In the genomic region with DNA sequence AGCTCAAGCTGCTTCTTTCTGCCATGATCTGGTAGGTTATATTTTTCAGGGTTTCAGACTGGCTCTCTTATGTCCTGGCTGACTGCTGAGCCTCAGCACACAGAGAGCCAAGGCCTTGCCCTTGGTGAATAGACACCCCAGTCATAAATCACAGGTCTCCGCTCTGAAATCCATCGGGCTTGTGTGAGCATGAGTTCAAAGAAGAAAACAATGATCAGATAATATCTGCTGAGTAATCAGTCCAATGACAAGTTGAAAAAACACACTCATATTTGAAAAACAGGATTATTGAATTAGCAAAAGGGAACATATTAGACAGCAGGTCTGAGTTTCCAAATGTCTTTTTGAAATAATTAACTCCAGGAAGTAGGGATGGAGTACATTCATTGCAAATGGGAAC, we compare ENCODE assay signal across 1 cellular context.
A peak's percentile ranks its signal among the peaks of the same experiment; 100 is the strongest.
TF ChIP-seq lines count a peak whose summit lies in the region.

No MANE protein-coding gene starts in this region.

TF ChIP-seq in SK-N-SH treated with all-trans-retinoic acid at 6 μM for 48 hours, 23 proteins besides CTCF, POLR2A, EP300 and RAD21 (continued from another document):
- TF ChIP-seq CREB5 (CRISPR knock-in tag; IDR thresholded peaks at IDR 0.05; ENCODE audit: low read depth) (no peak), ZFP3 (CRISPR knock-in tag; IDR thresholded peaks at IDR 0.05) (no peak), ZNF565 (CRISPR knock-in tag; conservative IDR thresholded peaks at IDR 0.05; ENCODE audit: low read depth) (no peak), PPARA (CRISPR knock-in tag; IDR thresholded peaks at IDR 0.05; ENCODE audit: borderline replicate concordance) (no peak), TOX (CRISPR knock-in tag; IDR thresholded peaks at IDR 0.05; ENCODE audit: borderline replicate concordance) (no peak), POU6F1 (CRISPR knock-in tag; IDR thresholded peaks at IDR 0.05; ENCODE audit: borderline replicate concordance, low read depth) (no peak), ZFP30 (CRISPR knock-in tag; IDR thresholded peaks at IDR 0.05) (no peak), SNAI2 (CRISPR knock-in tag; IDR thresholded peaks at IDR 0.05) (0 out of 2 replicates have a peak, but pooled peaks have one; percentile 6), ISL1 (CRISPR knock-in tag; IDR thresholded peaks at IDR 0.05) (peak; percentile 90), OSR1 (CRISPR knock-in tag; IDR thresholded peaks at IDR 0.05) (no peak), CSRNP3 (CRISPR knock-in tag; IDR thresholded peaks at IDR 0.05) (peak; percentile 71; the same call in 1 of the 2 replicates), CSDC2 (CRISPR knock-in tag; IDR thresholded peaks at IDR 0.05) (peak; percentile 36; the same call in 1 of the 2 replicates), RARB (CRISPR knock-in tag; IDR thresholded peaks at IDR 0.05) (no peak), ESRRG (CRISPR knock-in tag; IDR thresholded peaks at IDR 0.05) (no peak), BACH2 (CRISPR knock-in tag; IDR thresholded peaks at IDR 0.05; ENCODE audit: borderline replicate concordance) (peak; percentile 98; the same call in 1 of the 2 replicates), ZC3H10 (CRISPR knock-in tag; IDR thresholded peaks at IDR 0.05) (no peak), ARNTL (CRISPR knock-in tag; IDR thresholded peaks at IDR 0.05; ENCODE audit: borderline replicate concordance, low read depth) (no peak), TCF4 (CRISPR knock-in tag; IDR thresholded peaks at IDR 0.05; ENCODE audit: borderline replicate concordance) (peak; percentile 92), TSHZ2 (CRISPR knock-in tag; IDR thresholded peaks at IDR 0.05) (peak; percentile 92; the same call in 1 of the 2 replicates), ZNF70 (CRISPR knock-in tag; IDR thresholded peaks at IDR 0.05) (no peak)
- TF ChIP-seq, protein P1, sequence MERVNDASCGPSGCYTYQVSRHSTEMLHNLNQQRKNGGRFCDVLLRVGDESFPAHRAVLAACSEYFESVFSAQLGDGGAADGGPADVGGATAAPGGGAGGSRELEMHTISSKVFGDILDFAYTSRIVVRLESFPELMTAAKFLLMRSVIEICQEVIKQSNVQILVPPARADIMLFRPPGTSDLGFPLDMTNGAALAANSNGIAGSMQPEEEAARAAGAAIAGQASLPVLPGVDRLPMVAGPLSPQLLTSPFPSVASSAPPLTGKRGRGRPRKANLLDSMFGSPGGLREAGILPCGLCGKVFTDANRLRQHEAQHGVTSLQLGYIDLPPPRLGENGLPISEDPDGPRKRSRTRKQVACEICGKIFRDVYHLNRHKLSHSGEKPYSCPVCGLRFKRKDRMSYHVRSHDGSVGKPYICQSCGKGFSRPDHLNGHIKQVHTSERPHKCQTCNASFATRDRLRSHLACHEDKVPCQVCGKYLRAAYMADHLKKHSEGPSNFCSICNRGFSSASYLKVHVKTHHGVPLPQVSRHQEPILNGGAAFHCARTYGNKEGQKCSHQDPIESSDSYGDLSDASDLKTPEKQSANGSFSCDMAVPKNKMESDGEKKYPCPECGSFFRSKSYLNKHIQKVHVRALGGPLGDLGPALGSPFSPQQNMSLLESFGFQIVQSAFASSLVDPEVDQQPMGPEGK (CRISPR knock-in tag; IDR thresholded peaks at IDR 0.05; ENCODE audit: borderline replicate concordance), result no peak
